19 cellular contexts compared by ENCODE assay signal in the genomic region with DNA sequence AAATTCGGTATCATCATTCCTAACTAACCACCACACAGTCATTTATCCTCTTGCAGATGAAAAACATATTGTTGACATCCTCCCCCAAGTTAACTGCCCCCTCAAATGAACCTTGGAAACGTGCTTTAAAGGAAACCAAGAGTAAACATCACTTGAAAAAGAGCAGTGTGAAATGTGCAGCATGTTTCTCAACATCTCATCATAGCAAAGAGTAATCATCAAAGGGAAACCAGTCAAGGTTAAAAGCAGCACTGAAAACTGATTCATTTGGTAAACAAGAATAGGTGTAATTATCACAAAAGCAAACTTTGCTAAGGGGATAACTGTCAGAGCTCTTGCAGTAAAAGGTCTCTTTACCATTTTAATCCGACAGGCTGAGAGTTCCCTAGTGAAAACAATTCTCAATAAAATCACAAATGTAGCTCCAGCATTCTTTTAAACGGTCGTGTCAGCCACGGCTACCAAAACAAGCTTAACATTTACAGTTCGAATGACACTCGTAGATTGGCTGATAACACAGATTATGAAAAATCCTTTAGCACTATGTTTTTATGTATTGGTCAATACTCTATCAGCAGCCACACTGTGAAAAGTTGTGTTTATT.
DNase-seq lines count a peak whose midpoint lies in the region; ATAC-seq, FAIRE-seq and TF ChIP-seq lines count a peak whose summit lies in the region.
"Had no signal": no experiment of that assay in that cellular context is flagged by ENCODE, and none has a peak within 500 bp of the region (broad histone marks: within the 10 kb centered on the region; RNA-seq: fewer than 3 reads in every experiment).

No MANE protein-coding gene starts in this region.

- no peak for FAIRE-seq in bronchial epithelial cell (lab: Jason Lieb, UNC)
- FAIRE-seq in pancreas (lab: Jason Lieb, UNC), result no peak

- no peaks in the 10 kb centered on the region for H3K27me3 ChIP-seq in bronchial epithelial cell (ENCODE audit: control insufficient read depth, insufficient read depth, low read length)
- no peaks in the 10 kb centered on the region for H3K27me3 ChIP-seq in pancreas
- no peaks in the 10 kb centered on the region for H3K27me3 ChIP-seq in foreskin keratinocyte
- H3K27me3 ChIP-seq: cardiac muscle cell, MG63 had no signal

- H3K36me3 ChIP-seq in bronchial epithelial cell (ENCODE audit: control insufficient read depth, insufficient read depth, low read length) (no peaks in the 10 kb centered on the region), pancreas (no peaks in the 10 kb centered on the region)
- H3K36me3 ChIP-seq: cardiac muscle cell, MG63 had no signal

- H3K9me3 ChIP-seq in pancreas, result no peaks in the 10 kb centered on the region
- H3K9me3 ChIP-seq: MG63 had no signal

- peaks cover 50% of the 10 kb centered on the region for H3K4me1 Mint-ChIP-seq in HFFc6 (ENCODE audit: low read depth)
- H3K4me1 Mint-ChIP-seq: activated naive CD4-positive, alpha-beta T cell treated with anti-CD3 and anti-CD28 coated beads, Interleukin-2, amount 10 ng/mL, durations not matched to agents 7 days and 5 days; CD4-positive, CD25-positive, alpha-beta regulatory T cell; memory B cell had no signal

- peak overlapping the region; percentile 40 for H3K4me3 Mint-ChIP-seq in HFFc6
- H3K4me3 Mint-ChIP-seq: activated naive CD4-positive, alpha-beta T cell treated with anti-CD3 and anti-CD28 coated beads, Interleukin-2, amount 10 ng/mL, durations not matched to agents 7 days and 5 days; activated T-helper 1 cell treated with anti-CD3 and anti-CD28 coated beads, Interleukin-12 subunit alpha, Interleukin-12 subunit beta, Interleukin-2, Interleukin-4 antibody, amounts not matched to agents 30 ng/mL and 10 ng/mL and 1 ng/mL, durations not matched to agents 14 hours and 24 hours and 36 hours; CD4-positive, CD25-positive, alpha-beta regulatory T cell; memory B cell; type B pancreatic cell had no signal

- H3K4me3 ChIP-seq in bronchial epithelial cell (ENCODE audit: low read depth, low read length) (no peak overlapping the region), pancreas (no peak overlapping the region)
- H3K4me3 ChIP-seq: cardiac muscle cell, MG63 had no signal

- H3K9me3 Mint-ChIP-seq in HFFc6, result no peaks in the 10 kb centered on the region
- H3K9me3 Mint-ChIP-seq: activated naive CD4-positive, alpha-beta T cell treated with anti-CD3 and anti-CD28 coated beads, Interleukin-2, amount 10 ng/mL, durations not matched to agents 7 days and 5 days; activated T-helper 1 cell treated with anti-CD3 and anti-CD28 coated beads, Interleukin-12 subunit alpha, Interleukin-12 subunit beta, Interleukin-2, Interleukin-4 antibody, amounts not matched to agents 30 ng/mL and 10 ng/mL and 1 ng/mL, durations not matched to agents 14 hours and 24 hours and 36 hours; type B pancreatic cell had no signal

- DNase-seq in HFFc6, result no peak
- DNase-seq in NCI-H1436 treated with DMSO at 0.1 percent for 48 hours (lab: John Stamatoyannopoulos, UW), result peak; percentile 8
- peak; percentile 33 for DNase-seq in bronchial epithelial cell (ENCODE audit: low read depth)
- no peak for DNase-seq in pancreas
- no peak for DNase-seq in DMS79 (lab: John Stamatoyannopoulos, UW)
- DNase-seq in foreskin keratinocyte, result no peak
- DNase-seq: activated CD4-positive, alpha-beta T cell treated with anti-CD3 and anti-CD28 coated beads, Interleukin-2, amount 50 U/mL, for 1 hour; activated naive CD4-positive, alpha-beta T cell treated with anti-CD3 and anti-CD28 coated beads, Interleukin-2, amount 10 ng/mL, durations not matched to agents 7 days and 5 days; amniotic stem cell; CD4-positive, CD25-positive, alpha-beta regulatory T cell; cortex of kidney; MG63; NCI-H187; NCI-H524 treated with DMSO at 0.1 percent for 48 hours had no signal

- ATAC-seq in pancreas, result peak in 3 of 4 donors; percentile 21 to 71 (median 41)
- ATAC-seq in GM21528 (IDR thresholded peaks at IDR 0.05; ENCODE audit: low FRiP score, unreplicated experiment), result no peak
- no peak for ATAC-seq in foreskin keratinocyte

- TF ChIP-seq CTCF in HFFc6 (IDR thresholded peaks at IDR 0.05), result no peak
- TF ChIP-seq CTCF in bronchial epithelial cell (IDR thresholded peaks at IDR 0.05; ENCODE audit: insufficient read depth, low read length, severe bottlenecking), result no peak
- no peak for TF ChIP-seq CTCF in pancreas (IDR thresholded peaks at IDR 0.05)
- TF ChIP-seq CTCF in foreskin keratinocyte (conservative IDR thresholded peaks at IDR 0.05), result no peak

- peak overlapping the region; percentile 6; the same call in 1 of the 2 replicates for H3K27ac Mint-ChIP-seq in HFFc6
- H3K27ac Mint-ChIP-seq: activated naive CD4-positive, alpha-beta T cell treated with anti-CD3 and anti-CD28 coated beads, Interleukin-2, amount 10 ng/mL, durations not matched to agents 7 days and 5 days; activated T-helper 1 cell treated with anti-CD3 and anti-CD28 coated beads, Interleukin-12 subunit alpha, Interleukin-12 subunit beta, Interleukin-2, Interleukin-4 antibody, amounts not matched to agents 30 ng/mL and 10 ng/mL and 1 ng/mL, durations not matched to agents 14 hours and 24 hours and 36 hours; CD4-positive, CD25-positive, alpha-beta regulatory T cell; memory B cell; type B pancreatic cell had no signal

- no peaks in the 10 kb centered on the region for H3K36me3 Mint-ChIP-seq in HFFc6 (ENCODE audit: low read depth)
- H3K36me3 Mint-ChIP-seq: activated naive CD4-positive, alpha-beta T cell treated with anti-CD3 and anti-CD28 coated beads, Interleukin-2, amount 10 ng/mL, durations not matched to agents 7 days and 5 days; CD4-positive, CD25-positive, alpha-beta regulatory T cell; memory B cell; type B pancreatic cell had no signal

- H3K4me1 ChIP-seq in pancreas, result no peaks in the 10 kb centered on the region
- H3K4me1 ChIP-seq in foreskin keratinocyte, result no peaks in the 10 kb centered on the region

- intact Hi-C loops in pancreas (cut with DNase I), result no loop called here

- no peak overlapping the region for H3K27ac ChIP-seq in pancreas
- H3K27ac ChIP-seq in foreskin keratinocyte, result no peak overlapping the region
- H3K27ac ChIP-seq: cardiac muscle cell had no signal

- H3K27me3 Mint-ChIP-seq in HFFc6 (ENCODE audit: insufficient read depth), result no peaks in the 10 kb centered on the region; the same call in 1 of the 2 replicates
- H3K27me3 Mint-ChIP-seq: activated naive CD4-positive, alpha-beta T cell treated with anti-CD3 and anti-CD28 coated beads, Interleukin-2, amount 10 ng/mL, durations not matched to agents 7 days and 5 days; CD4-positive, CD25-positive, alpha-beta regulatory T cell; memory B cell; type B pancreatic cell had no signal

- 19 to 20% methylated on average over 8 of the region's 8 CpGs for WGBS in pancreas, 2 donors

Comparison
In these comparisons a context has a peak if more than half of its experiments do, and no peak if none do; other contexts are left out.
1. DNase-seq: peak in NCI-H1436 treated with DMSO at 0.1 percent for 48 hours (single experiment) and bronchial epithelial cell (single experiment); none in HFFc6 (single experiment), pancreas (0 of 6), DMS79 (single experiment) and foreskin keratinocyte (0 of 2).
2. ATAC-seq: peak in pancreas (3 of 4); none in GM21528 (single experiment) and foreskin keratinocyte (single experiment).